ENCODE assay signal across 26 cellular contexts in genomic region chr12:109469516-109469915, GRCh38. TPM values are rescaled to one million over a fixed set of nuclear protein-coding genes. Genes with fewer than 3 reads are reported as not detected.
DNase-seq lines count a peak whose midpoint lies in the region; TF ChIP-seq lines count a peak whose summit lies in the region.
"Had no signal": no experiment of that assay in that cellular context is flagged by ENCODE, and none has a peak within 500 bp of the region (broad histone marks: within the 10 kb centered on the region; RNA-seq: fewer than 3 reads in every experiment).

No MANE protein-coding gene starts in this region.

- peak overlapping the region in 1 of 2 donors; percentile 65 for H3K27ac ChIP-seq in breast epithelium
- H3K27ac ChIP-seq in transverse colon, result peak overlapping the region in 3 of 4 donors; percentile 15 to 97 (median 91)
- no peak overlapping the region for H3K27ac ChIP-seq in ovary
- H3K27ac ChIP-seq in tibial nerve, result peak overlapping the region in 2 of 4 donors; percentile 47
- H3K27ac ChIP-seq: A549, epithelial cell of prostate, neural progenitor cell, psoas muscle, SJSA1 had no signal

- DNase-seq in MCF 10A (ENCODE audit: unreplicated experiment), result no peak
- no peak for DNase-seq in breast epithelium (ENCODE audit: low spot score in 2 of 2)
- peak; percentile 85 for DNase-seq in RPMI7951 (ENCODE audit: low read depth)
- DNase-seq in foreskin fibroblast, result peak; percentile 94 to 97
- no peak for DNase-seq in transverse colon
- DNase-seq in ovary, result no peak
- DNase-seq in hippocampal formation (lab: John Stamatoyannopoulos, UW), result no peak
- DNase-seq in tibial nerve (ENCODE audit: low spot score in 2 of 2), result no peak
- DNase-seq: activated CD4-positive, alpha-beta T cell treated with anti-CD3 and anti-CD28 coated beads, Interleukin-2, amount 10 ng/mL, durations not matched to agents 24 days and 14 days; activated effector memory CD4-positive, alpha-beta T cell treated with anti-CD3 and anti-CD28 coated beads, Interleukin-2, amount 50 U/mL, for 16 hours; amniotic stem cell; caudate nucleus; GF-D8; glutamatergic neuron; NCI-H2029; NCI-H345; psoas muscle had no signal

- TF ChIP-seq EP300 in transverse colon (IDR thresholded peaks at IDR 0.05; ENCODE audit: low read depth) (no peak), ovary (IDR thresholded peaks at IDR 0.05) (no peak), tibial nerve (IDR thresholded peaks at IDR 0.05) (no peak)

- H3K27me3 ChIP-seq in breast epithelium, result no peaks in the 10 kb centered on the region
- no peaks in the 10 kb centered on the region for H3K27me3 ChIP-seq in transverse colon
- no peaks in the 10 kb centered on the region for H3K27me3 ChIP-seq in ovary
- no peaks in the 10 kb centered on the region for H3K27me3 ChIP-seq in tibial nerve
- H3K27me3 ChIP-seq: neural progenitor cell, SJSA1 had no signal

- CTCF ChIA-PET in MCF 10A (lab: Yijun Ruan, JAX), result interaction anchor here (0.5 to 2.0 kb wide), 5 partner anchors 26 to 351 kb away, joined by 3 to 11 read pairs (median 3); no protein-coding TSS in a partner anchor

- in situ Hi-C loops in transverse colon (cut with MboI; ENCODE audit: low pct_ligation_motif_present in 1 of 4, low pct_unique_long_range_greater_than_20kb in 1 of 4, low sequenced_read_pairs in 3 of 4), result no loop called here

- no peaks in the 10 kb centered on the region for H3K9me3 ChIP-seq in breast epithelium
- H3K9me3 ChIP-seq in transverse colon, result no peaks in the 10 kb centered on the region
- H3K9me3 ChIP-seq in ovary, result no peaks in the 10 kb centered on the region
- H3K9me3 ChIP-seq in tibial nerve, result no peaks in the 10 kb centered on the region
- H3K9me3 ChIP-seq: A549, psoas muscle, SJSA1 had no signal

- no peaks in the 10 kb centered on the region for H3K9me3 Mint-ChIP-seq in MCF 10A (ENCODE audit: unreplicated experiment)
- H3K9me3 Mint-ChIP-seq: activated CD4-positive, alpha-beta T cell treated with anti-CD3 and anti-CD28 coated beads, Interleukin-2, amount 10 ng/mL, durations not matched to agents 24 days and 14 days; CD14-positive monocyte; mesothelial cell of epicardium; neural progenitor cell; stimulated activated naive CD8-positive, alpha-beta T cell treated with anti-CD3 and anti-CD28 coated beads, Interleukin-15, Interleukin-2, amounts not matched to agents 100 ng/mL and 50 ng/mL, for 24 hours had no signal

- POLR2A ChIA-PET in MCF 10A (lab: Yijun Ruan, JAX), result no interaction called here

- H3K4me3 Mint-ChIP-seq in MCF 10A (ENCODE audit: unreplicated experiment), result no peak overlapping the region
- H3K4me3 Mint-ChIP-seq: activated CD4-positive, alpha-beta T cell treated with anti-CD3 and anti-CD28 coated beads, Interleukin-2, amount 10 ng/mL, durations not matched to agents 24 days and 14 days; CD14-positive monocyte; mesothelial cell of epicardium; neural progenitor cell; stimulated activated naive CD8-positive, alpha-beta T cell treated with anti-CD3 and anti-CD28 coated beads, Interleukin-15, Interleukin-2, amounts not matched to agents 100 ng/mL and 50 ng/mL, for 24 hours had no signal

- H3K4me3 ChIP-seq in breast epithelium, result peak overlapping the region in 1 of 3 donors; percentile 10
- no peak overlapping the region for H3K4me3 ChIP-seq in foreskin fibroblast (ENCODE audit: low read depth in 1 of 2, low read length in 2 of 2)
- H3K4me3 ChIP-seq in transverse colon, result no peak overlapping the region
- H3K4me3 ChIP-seq in ovary, result no peak overlapping the region
- no peak overlapping the region for H3K4me3 ChIP-seq in tibial nerve
- H3K4me3 ChIP-seq: A549, K562, neural progenitor cell, psoas muscle, SJSA1, skin epidermis had no signal

- no peak for TF ChIP-seq CTCF in MCF 10A (IDR thresholded peaks at IDR 0.05; ENCODE audit: unreplicated experiment)
- TF ChIP-seq CTCF in breast epithelium (IDR thresholded peaks at IDR 0.05), result no peak
- no peak for TF ChIP-seq CTCF in foreskin fibroblast (IDR thresholded peaks at IDR 0.05; ENCODE audit: low read depth, low read length)
- no peak for TF ChIP-seq CTCF in transverse colon (IDR thresholded peaks at IDR 0.05)
- no peak for TF ChIP-seq CTCF in ovary (IDR thresholded peaks at IDR 0.05)
- no peak for TF ChIP-seq CTCF in tibial nerve (IDR thresholded peaks at IDR 0.05)

- H3K4me1 ChIP-seq in breast epithelium (peaks cover 0 to 21% of the 10 kb centered on the region in 2 donors), transverse colon (peaks cover 43 to 56% (median 49%) of the 10 kb centered on the region in 4 donors), ovary (ENCODE audit: insufficient read depth) (peaks cover 1% of the 10 kb centered on the region), tibial nerve (peaks cover 0 to 93% (median 26%) of the 10 kb centered on the region in 4 donors)
- H3K4me1 ChIP-seq: A549, neural progenitor cell had no signal

- BruUV-seq in MCF 10A (replicated peaks; lab: Mats Ljungman, UMichigan), result no TSS peak

- H3K36me3 ChIP-seq in breast epithelium, result no peaks in the 10 kb centered on the region
- H3K36me3 ChIP-seq in transverse colon, result no peaks in the 10 kb centered on the region
- H3K36me3 ChIP-seq in ovary, result no peaks in the 10 kb centered on the region
- H3K36me3 ChIP-seq in tibial nerve, result peaks cover 0 to 62% (median 12%) of the 10 kb centered on the region in 3 donors
- H3K36me3 ChIP-seq: neural progenitor cell had no signal

- H3K36me3 Mint-ChIP-seq in MCF 10A (ENCODE audit: insufficient read depth, unreplicated experiment), result peaks cover 61% of the 10 kb centered on the region

- TF ChIP-seq POLR2A in breast epithelium (IDR thresholded peaks at IDR 0.05) (no peak), transverse colon (IDR thresholded peaks at IDR 0.05) (no peak), ovary (IDR thresholded peaks at IDR 0.05) (no peak), tibial nerve (IDR thresholded peaks at IDR 0.05) (no peak)

- intact Hi-C loops in MCF 10A (cut with micrococcal nuclease) (no loop called here), breast epithelium (cut with DNase I; ENCODE audit: low total_unique reads) (no loop called here), transverse colon (cut with DNase I; ENCODE audit: low total_unique reads) (no loop called here), ovary (cut with DNase I) (no loop called here)

- WGBS in transverse colon (ENCODE audit: low coverage in 1 of 2), 2 donors, result 90% methylated on average over 10 of the region's 10 CpGs; no CpG with 5 or more reads in 1 of the 2 donors
- 91 to 93% (median 93%) methylated on average over 10 of the region's 10 CpGs for WGBS in ovary, 3 donors
- 75 to 88% methylated on average over 7 to 9 of the region's 10 CpGs for WGBS in tibial nerve, 2 donors

- peaks cover 14% of the 10 kb centered on the region for H3K4me1 Mint-ChIP-seq in MCF 10A (ENCODE audit: insufficient read depth, unreplicated experiment)

- H3K27ac Mint-ChIP-seq in MCF 10A (ENCODE audit: low read depth, unreplicated experiment), result peak overlapping the region; percentile 16
- H3K27ac Mint-ChIP-seq: activated CD4-positive, alpha-beta T cell treated with anti-CD3 and anti-CD28 coated beads, Interleukin-2, amount 10 ng/mL, durations not matched to agents 24 days and 14 days; mesothelial cell of epicardium; stimulated activated naive CD8-positive, alpha-beta T cell treated with anti-CD3 and anti-CD28 coated beads, Interleukin-15, Interleukin-2, amounts not matched to agents 100 ng/mL and 50 ng/mL, for 24 hours had no signal

- H3K27me3 Mint-ChIP-seq in MCF 10A (ENCODE audit: insufficient read depth, unreplicated experiment), result no peaks in the 10 kb centered on the region
- H3K27me3 Mint-ChIP-seq: activated CD4-positive, alpha-beta T cell treated with anti-CD3 and anti-CD28 coated beads, Interleukin-2, amount 10 ng/mL, durations not matched to agents 24 days and 14 days; stimulated activated naive CD8-positive, alpha-beta T cell treated with anti-CD3 and anti-CD28 coated beads, Interleukin-15, Interleukin-2, amounts not matched to agents 100 ng/mL and 50 ng/mL, for 24 hours had no signal

RNA-seq across cellular contexts. Expression of gene KCTD10, which starts 7.6 kb away (rescaled TPM):
- total RNA-seq in MCF 10A (2022), result 44.9 and 45.7 TPM in 2 replicates
- total RNA-seq in breast epithelium, result 10 to 100 TPM; 65.3 to 86.2 (median 70.4) TPM
- 28.6 and 37.5 TPM in 2 replicates for total RNA-seq in RPMI7951 (2014; rRNA removed; shearing (Covaris generic))
- 100 to 1,000 TPM in 1 of 4 donors, 10 to 100 TPM in 3; 67.2 to 126 (median 79.5) TPM for total RNA-seq in transverse colon
- 10 to 100 TPM; 21.9 to 47.9 (median 38.0) TPM for total RNA-seq in ovary
- polyA plus RNA-seq in ovary, result 10 to 100 TPM; 21.6 to 70.6 TPM
- 10 to 100 TPM; 58.6 to 77.7 (median 67.2) TPM for total RNA-seq in tibial nerve

RNA-seq across cellular contexts. Expression of gene UBE3B, which starts 7.9 kb away (rescaled TPM):
- total RNA-seq in MCF 10A (2022) (38.6 and 40.0 TPM in 2 replicates), breast epithelium (10 to 100 TPM; 34.7 to 54.7 (median 47.7) TPM), transverse colon (10 to 100 TPM; 34.4 to 73.0 (median 71.6) TPM), ovary (10 to 100 TPM; 21.9 to 53.4 (median 33.5) TPM), tibial nerve (10 to 100 TPM; 51.0 to 93.5 (median 78.9) TPM)
- 22.6 and 23.3 TPM in 2 replicates for total RNA-seq in RPMI7951 (2014; rRNA removed; shearing (Covaris generic))
- 10 to 100 TPM; 12.1 to 27.8 TPM for polyA plus RNA-seq in ovary

Comparison
In these comparisons a context has a peak if more than half of its experiments do, and no peak if none do; other contexts are left out.
1. DNase-seq: peak in RPMI7951 (single experiment) and foreskin fibroblast (2 of 2); none in MCF 10A (single experiment), breast epithelium (0 of 2), transverse colon (single experiment), ovary (0 of 5), hippocampal formation (0 of 2) and tibial nerve (0 of 2).
2. H3K27ac ChIP-seq: peak in transverse colon (3 of 4); none in ovary (0 of 2).